10 cellular contexts compared by ENCODE assay signal in the genomic region with DNA sequence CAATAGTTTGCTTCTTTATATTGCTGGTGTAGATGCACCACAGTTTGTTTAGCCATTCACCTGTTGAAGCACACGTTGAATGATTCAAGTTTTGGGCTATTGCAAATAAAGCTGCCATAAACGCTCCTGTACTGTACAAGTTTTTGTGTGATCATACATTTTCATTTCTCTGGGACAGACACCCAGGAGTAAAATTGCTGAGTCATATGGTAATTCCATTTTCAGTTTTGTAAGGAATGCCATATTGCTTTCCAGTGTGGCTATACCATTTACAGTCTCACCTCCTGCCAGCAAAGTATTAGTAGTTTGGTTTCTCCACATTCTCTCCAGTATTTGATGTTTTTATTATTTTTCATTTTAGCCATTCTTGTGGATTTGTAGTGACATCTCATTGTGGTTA. TPM values are rescaled to one million over a fixed set of nuclear protein-coding genes. Genes with fewer than 3 reads are reported as not detected.
"Had no signal": no experiment of that assay in that cellular context is flagged by ENCODE, and none has a peak within 500 bp of the region (broad histone marks: within the 10 kb centered on the region; RNA-seq: fewer than 3 reads in every experiment).

No MANE protein-coding gene starts in this region.

- ATAC-seq: HCT116 had no signal

- H3K36me3 ChIP-seq: HAP-1 had no signal

- DNase-seq: GM23248, GOT3, H7, HFFc6, KG1 had no signal

- H2AFZ ChIP-seq: GM23248 had no signal

- H3K27ac ChIP-seq: GM23248, HL-60 had no signal

- H3K9me3 ChIP-seq: HAP-1 had no signal

- H3K4me3 ChIP-seq: GM23248, HAP-1 had no signal

- H3K9ac ChIP-seq: GM23248 had no signal

RNA-seq across cellular contexts. Expression of gene CAPN6, which starts 32.0 kb away (rescaled TPM):
- total RNA-seq: GM23248, HFFc6, HT1080 had no signal
- polyA plus RNA-seq: GM23248, IgD-negative memory B cell had no signal
